Comparison of ENCODE assay signal across 28 cellular contexts in the genomic region with DNA sequence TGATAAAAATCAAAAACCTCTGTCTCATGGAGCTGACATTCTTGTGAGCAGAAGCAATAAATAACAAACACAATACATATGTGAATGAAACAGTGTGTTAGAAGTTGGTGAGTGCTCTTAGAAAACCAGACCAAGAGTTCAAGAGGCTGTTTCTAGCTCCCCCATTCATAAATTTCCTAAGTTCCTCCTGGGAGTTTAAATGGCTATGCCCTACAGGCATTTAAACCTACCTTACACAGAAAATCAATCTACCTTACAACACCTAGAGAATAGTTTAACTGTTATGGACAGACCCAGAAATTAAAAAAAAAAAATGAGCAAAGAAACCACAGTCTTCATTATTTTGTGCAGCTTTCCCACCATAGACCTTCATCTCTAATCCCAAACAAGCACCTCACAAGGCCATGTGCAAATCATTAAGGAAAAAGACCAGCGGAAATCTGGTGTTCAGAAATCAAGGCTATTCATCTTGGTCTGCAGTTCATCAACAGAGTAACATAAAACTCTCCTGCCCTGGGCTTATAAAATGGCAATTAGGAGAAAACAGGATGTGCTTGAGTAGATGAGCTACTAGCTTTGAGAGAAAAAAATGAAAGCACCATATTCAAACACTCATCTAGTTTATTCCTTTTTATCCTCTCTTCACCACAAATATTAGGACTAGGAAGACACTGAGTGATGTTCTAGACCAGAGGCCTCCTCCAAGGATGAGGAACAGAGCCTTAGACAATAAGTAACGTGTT.
DNase-seq lines count a peak whose midpoint lies in the region; ATAC-seq and TF ChIP-seq lines count a peak whose summit lies in the region.
"Had no signal": no experiment of that assay in that cellular context is flagged by ENCODE, and none has a peak within 500 bp of the region (broad histone marks: within the 10 kb centered on the region; RNA-seq: fewer than 3 reads in every experiment).

No MANE protein-coding gene starts in this region.

- H3K4me1 Mint-ChIP-seq in mesothelial cell of epicardium = peaks cover 67% of the 10 kb centered on the region

- TF ChIP-seq CTCF in AG10803 (conservative IDR thresholded peaks at IDR 0.05; ENCODE audit: low read length) = no peak
- TF ChIP-seq CTCF in HFF-Myc (IDR thresholded peaks at IDR 0.05; ENCODE audit: low read depth, low read length, missing control alignments) = no peak
- TF ChIP-seq CTCF in mesothelial cell of epicardium (IDR thresholded peaks at IDR 0.05; ENCODE audit: unreplicated experiment) = no peak
- no peak for TF ChIP-seq CTCF in right atrium auricular region (IDR thresholded peaks at IDR 0.05)

- DNase-seq in AG10803 (ENCODE audit: low read depth) = peak; percentile 57
- DNase-seq in HFF-Myc (ENCODE audit: extremely low read depth, low read depth) = peak; percentile 77
- DNase-seq in SK-N-MC (ENCODE audit: low read depth, low spot score) = peak; percentile 16
- no peak for DNase-seq in mesothelial cell of epicardium (ENCODE audit: low spot score in 2 of 2, unreplicated experiment in 2 of 2)
- no peak for DNase-seq in NCI-H187 treated with DMSO at 0.1 percent for 48 hours (lab: John Stamatoyannopoulos, UW)
- no peak for DNase-seq in right atrium auricular region (ENCODE audit: low spot score)
- DNase-seq in DMS53 (lab: John Stamatoyannopoulos, UW) = no peak
- DNase-seq: activated CD4-positive, alpha-beta T cell treated with anti-CD3 and anti-CD28 coated beads for 36 hours; activated CD8-positive, alpha-beta T cell treated with anti-CD3 and anti-CD28 coated beads, Interleukin-2, amount 10 ng/mL, durations not matched to agents 7 days and 5 days; activated effector memory CD4-positive, alpha-beta T cell treated with Interleukin-2 at 50 U/mL for 16 hours; aorta; DND-41; effector memory CD8-positive, alpha-beta T cell; gastrocnemius medialis; H7; left colon; NCI-H1694; NCI-H226; stimulated activated naive CD4-positive, alpha-beta T cell had no signal

- no peak for ATAC-seq in HG03460 (IDR thresholded peaks at IDR 0.05; ENCODE audit: unreplicated experiment)
- ATAC-seq: activated CD4-positive, alpha-beta T cell treated with anti-CD3 and anti-CD28 coated beads for 36 hours; activated CD8-positive, alpha-beta T cell treated with anti-CD3 and anti-CD28 coated beads, Interleukin-2, amount 10 ng/mL, durations not matched to agents 7 days and 5 days; effector memory CD8-positive, alpha-beta T cell; gastrocnemius medialis; sciatic nerve had no signal

- peaks cover 3% of the 10 kb centered on the region for H3K27me3 Mint-ChIP-seq in mesothelial cell of epicardium (ENCODE audit: low read depth)

- H3K27ac ChIP-seq in SK-N-MC (no peak overlapping the region), right atrium auricular region (no peak overlapping the region)
- H3K27ac ChIP-seq: coronary artery, esophagus muscularis mucosa, gastrocnemius medialis, HL-60, neutrophil, suprapubic skin had no signal

- peaks cover 0 to 7% of the 10 kb centered on the region in 2 donors for H3K4me1 ChIP-seq in right atrium auricular region

- no peaks in the 10 kb centered on the region for H3K36me3 ChIP-seq in SK-N-MC (ENCODE audit: insufficient read depth, low read length)
- no peaks in the 10 kb centered on the region for H3K36me3 ChIP-seq in right atrium auricular region
- H3K36me3 ChIP-seq: esophagus muscularis mucosa, gastrocnemius medialis, neutrophil, suprapubic skin had no signal

- no peak overlapping the region for H3K4me3 ChIP-seq in AG10803 (ENCODE audit: low read length)
- no peak overlapping the region for H3K4me3 ChIP-seq in HFF-Myc (replicated peaks; ENCODE audit: low read depth, low read length)
- H3K4me3 ChIP-seq in SK-N-MC = no peak overlapping the region
- no peak overlapping the region for H3K4me3 ChIP-seq in right atrium auricular region
- H3K4me3 ChIP-seq: coronary artery, esophagus muscularis mucosa, gastrocnemius medialis, suprapubic skin had no signal

- no peaks in the 10 kb centered on the region for H3K9me3 Mint-ChIP-seq in mesothelial cell of epicardium
- H3K9me3 Mint-ChIP-seq: effector memory CD8-positive, alpha-beta T cell had no signal

- H3K27ac Mint-ChIP-seq in mesothelial cell of epicardium = peak overlapping the region; percentile 94
- H3K27ac Mint-ChIP-seq: activated CD4-positive, alpha-beta T cell treated with anti-CD3 and anti-CD28 coated beads for 36 hours; activated CD8-positive, alpha-beta T cell treated with anti-CD3 and anti-CD28 coated beads, Interleukin-2, amount 10 ng/mL, durations not matched to agents 7 days and 5 days; activated naive CD8-positive, alpha-beta T cell; B cell; effector memory CD8-positive, alpha-beta T cell had no signal

- no peaks in the 10 kb centered on the region for H3K36me3 Mint-ChIP-seq in mesothelial cell of epicardium
- H3K36me3 Mint-ChIP-seq: activated naive CD8-positive, alpha-beta T cell had no signal

- H3K4me3 Mint-ChIP-seq in mesothelial cell of epicardium = no peak overlapping the region
- H3K4me3 Mint-ChIP-seq: activated CD4-positive, alpha-beta T cell treated with anti-CD3 and anti-CD28 coated beads for 36 hours; activated CD8-positive, alpha-beta T cell treated with anti-CD3 and anti-CD28 coated beads, Interleukin-2, amount 10 ng/mL, durations not matched to agents 7 days and 5 days; activated naive CD8-positive, alpha-beta T cell; B cell; effector memory CD8-positive, alpha-beta T cell had no signal

- no peaks in the 10 kb centered on the region for H3K9me3 ChIP-seq in SK-N-MC (ENCODE audit: low read depth, low read length)
- H3K9me3 ChIP-seq in right atrium auricular region = no peaks in the 10 kb centered on the region
- H3K9me3 ChIP-seq: esophagus muscularis mucosa, gastrocnemius medialis, neutrophil, suprapubic skin had no signal

- no peaks in the 10 kb centered on the region for H3K27me3 ChIP-seq in right atrium auricular region
- H3K27me3 ChIP-seq: esophagus muscularis mucosa had no signal

- H3K9ac ChIP-seq in SK-N-MC (ENCODE audit: insufficient read length) = no peak overlapping the region

Comparison
In these comparisons a context has a peak if more than half of its experiments do, and no peak if none do; other contexts are left out.
1. DNase-seq: peak in AG10803 (single experiment), HFF-Myc (single experiment) and SK-N-MC (single experiment); none in mesothelial cell of epicardium (0 of 2), NCI-H187 treated with DMSO at 0.1 percent for 48 hours (single experiment), right atrium auricular region (single experiment) and DMS53 (single experiment).